Comparison of ENCODE assay signal across 8 cellular contexts in the genomic region with DNA sequence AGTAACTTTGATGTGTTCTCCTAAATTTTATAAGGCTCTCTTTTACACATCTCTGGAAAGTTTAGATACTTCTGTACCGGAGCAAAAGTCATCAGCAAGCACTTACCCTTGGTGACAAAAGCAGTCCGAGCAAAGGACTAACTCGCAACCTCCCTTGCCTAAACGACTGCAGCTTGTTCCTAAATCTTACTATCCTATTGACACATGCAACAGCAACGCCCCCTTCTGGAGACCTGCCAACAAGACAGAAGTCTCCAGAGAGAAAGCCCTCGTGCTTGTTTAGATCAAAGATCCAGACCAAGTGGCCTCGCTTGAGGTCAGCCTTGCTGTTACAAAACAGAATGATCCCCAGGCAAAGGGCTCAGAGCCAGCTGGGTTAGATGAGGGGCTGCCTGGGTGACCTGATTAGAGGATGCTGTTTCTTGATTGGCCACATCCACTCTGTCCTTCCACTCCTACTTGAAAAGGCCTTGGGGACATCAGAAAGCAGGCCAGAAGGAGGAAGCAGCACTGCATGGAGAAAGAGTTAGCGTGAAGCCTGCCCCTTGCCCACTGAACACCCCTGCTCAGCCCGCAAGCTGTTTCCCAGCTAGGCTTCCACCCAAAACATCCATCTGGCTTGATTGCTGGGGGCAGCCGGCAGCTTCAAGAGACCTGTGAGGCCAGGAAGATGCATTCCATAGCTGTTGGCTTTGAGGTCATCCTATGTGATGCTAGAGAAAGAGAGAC.
DNase-seq lines count a peak whose midpoint lies in the region; ATAC-seq and TF ChIP-seq lines count a peak whose summit lies in the region.

No MANE protein-coding gene starts in this region.

- no peak overlapping the region for H3K4me3 Mint-ChIP-seq in natural killer cell treated with Interleukin-12 subunit alpha and Interleukin-12 subunit beta and Interleukin-15 and Interleukin-18, amount 100 ng/mL, for 72 hours

- H3K36me3 ChIP-seq in OCI-LY3 (replicated peaks; ENCODE audit: low read depth, low read length) (no peaks in the 10 kb centered on the region), esophagus squamous epithelium (no peaks in the 10 kb centered on the region)

- TF ChIP-seq POLR2A in esophagus squamous epithelium (IDR thresholded peaks at IDR 0.05), result no peak

- H3K27me3 ChIP-seq in OCI-LY3 (ENCODE audit: low read depth, low read length) (no peaks in the 10 kb centered on the region), esophagus squamous epithelium (no peaks in the 10 kb centered on the region)

- H3K4me1 ChIP-seq in OCI-LY3 (ENCODE audit: low read length) (peaks cover 21% of the 10 kb centered on the region), esophagus squamous epithelium (peaks cover 10 to 34% (median 22%) of the 10 kb centered on the region in 3 donors)

- H3K36me3 Mint-ChIP-seq in natural killer cell treated with Interleukin-12 subunit alpha and Interleukin-12 subunit beta and Interleukin-15 and Interleukin-18, amount 100 ng/mL, for 72 hours, result no peaks in the 10 kb centered on the region

- H3K4me1 Mint-ChIP-seq in natural killer cell treated with Interleukin-12 subunit alpha and Interleukin-12 subunit beta and Interleukin-15 and Interleukin-18, amount 100 ng/mL, for 72 hours (ENCODE audit: low read depth in 2 of 2), result peaks cover 0 to 6% of the 10 kb centered on the region in 2 donors

- H3K27me3 Mint-ChIP-seq in natural killer cell treated with Interleukin-12 subunit alpha and Interleukin-12 subunit beta and Interleukin-15 and Interleukin-18, amount 100 ng/mL, for 72 hours, result peaks cover 4 to 5% of the 10 kb centered on the region in 2 donors

- peak overlapping the region; percentile 54 for H3K4me2 ChIP-seq in OCI-LY3 (ENCODE audit: low read length)

- TF ChIP-seq CTCF in OCI-LY3 (IDR thresholded peaks at IDR 0.05; ENCODE audit: low read depth, low read length) (peak; percentile 91), esophagus squamous epithelium (IDR thresholded peaks at IDR 0.05) (peak; percentile 16 to 49 (median 28))

- DNase-seq in NCI-H2081 (lab: John Stamatoyannopoulos, UW) (peak; percentile 79 to 83), NCI-H2081 treated with DMSO at 0.1 percent for 48 hours (lab: John Stamatoyannopoulos, UW) (no peak), HT-29 (ENCODE audit: low spot score) (peak; percentile 94), esophagus squamous epithelium (lab: John Stamatoyannopoulos, UW) (peak; percentile 52)
- DNase-seq in activated CD8-positive, alpha-beta memory T cell treated with anti-CD3 and anti-CD28 coated beads, Interleukin-2, amount 50 U/mL, for 48 hours, result peak; percentile 87
- peak; percentile 76 for DNase-seq in natural killer cell treated with Interleukin-12 subunit alpha and Interleukin-12 subunit beta and Interleukin-15 and Interleukin-18, amount 100 ng/mL, for 72 hours (ENCODE audit: low spot score)
- DNase-seq in stimulated activated naive CD4-positive, alpha-beta T cell (lab: John Stamatoyannopoulos, UW), result peak; percentile 38 to 76 (median 66)

- 38 to 55% methylated on average over 8 to 9 of the region's 10 CpGs for WGBS in esophagus squamous epithelium, 2 donors

- peak; percentile 74 to 75 for ATAC-seq in natural killer cell treated with Interleukin-12 subunit alpha and Interleukin-12 subunit beta and Interleukin-15 and Interleukin-18, amount 100 ng/mL, for 72 hours

- H3K27ac ChIP-seq in OCI-LY3 (ENCODE audit: low read length) (no peak overlapping the region), esophagus squamous epithelium (peak overlapping the region; percentile 33 to 77 (median 74))

- H2AFZ ChIP-seq in OCI-LY3 (ENCODE audit: low read depth, low read length), result peak overlapping the region; percentile 48

- H4K20me1 ChIP-seq in OCI-LY3 (ENCODE audit: insufficient read depth, low read length), result no peaks in the 10 kb centered on the region

- no peak overlapping the region for H3K27ac Mint-ChIP-seq in natural killer cell treated with Interleukin-12 subunit alpha and Interleukin-12 subunit beta and Interleukin-15 and Interleukin-18, amount 100 ng/mL, for 72 hours

- peaks cover 13% of the 10 kb centered on the region; the same call in 1 of the 2 replicates for H3K9me3 ChIP-seq in OCI-LY3 (ENCODE audit: insufficient read depth, low read length)
- no peaks in the 10 kb centered on the region for H3K9me3 ChIP-seq in esophagus squamous epithelium

- H3K4me3 ChIP-seq in OCI-LY3 (ENCODE audit: low read length) (peak overlapping the region; percentile 27; the same call in 1 of the 2 replicates), esophagus squamous epithelium (no peak overlapping the region)

- intact Hi-C loops in esophagus squamous epithelium (cut with DNase I), result no loop called here

- no peaks in the 10 kb centered on the region for H3K9me3 Mint-ChIP-seq in natural killer cell treated with Interleukin-12 subunit alpha and Interleukin-12 subunit beta and Interleukin-15 and Interleukin-18, amount 100 ng/mL, for 72 hours

- H3K79me2 ChIP-seq in OCI-LY3 (ENCODE audit: low read length), result no peaks in the 10 kb centered on the region

- 0 out of 2 replicates have a peak overlapping the region, but pooled peaks have one; percentile 4 for H3K9ac ChIP-seq in OCI-LY3 (ENCODE audit: low read length)
